Comparison of ENCODE assay signal across 13 cellular contexts in the genomic region with DNA sequence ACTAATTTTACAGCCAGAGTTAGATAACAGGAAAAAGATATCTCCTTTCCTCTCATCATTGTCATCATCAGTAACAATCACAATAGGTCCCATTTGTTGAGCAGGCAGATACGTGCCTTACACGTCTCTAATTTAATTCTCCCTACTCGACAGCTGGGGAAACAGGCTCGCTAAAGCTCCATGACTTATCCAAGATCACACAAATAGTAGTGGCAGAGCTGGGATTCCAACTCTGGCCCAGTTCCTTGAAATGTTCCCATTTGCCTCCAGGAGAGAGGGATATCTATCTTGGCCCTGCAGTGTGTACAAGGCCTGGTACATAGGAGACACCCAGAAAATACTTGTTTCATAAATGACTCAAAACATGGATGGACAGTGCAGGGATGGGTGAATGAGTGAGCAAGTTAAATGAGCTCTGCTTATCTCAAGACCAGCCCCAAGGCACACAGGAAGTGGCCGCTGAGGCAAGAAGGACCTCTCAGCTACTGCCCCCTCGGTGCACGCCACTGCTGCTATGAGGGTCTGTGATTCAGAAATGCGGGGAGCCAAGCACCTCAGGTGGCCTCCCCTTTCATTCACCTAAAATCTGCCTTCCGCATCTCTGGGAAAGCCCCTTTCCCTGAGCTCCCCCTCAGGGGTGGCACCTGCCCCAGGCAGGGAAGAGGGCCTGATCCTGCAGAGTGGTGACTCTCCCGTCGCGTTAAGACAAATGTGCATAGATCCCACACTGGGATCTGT. TPM values are rescaled to one million over a fixed set of nuclear protein-coding genes. Genes with fewer than 3 reads are reported as not detected.
DNase-seq lines count a peak whose midpoint lies in the region; ATAC-seq, FAIRE-seq and TF ChIP-seq lines count a peak whose summit lies in the region.
"Had no signal": no experiment of that assay in that cellular context is flagged by ENCODE, and none has a peak within 500 bp of the region (broad histone marks: within the 10 kb centered on the region; RNA-seq: fewer than 3 reads in every experiment).

No MANE protein-coding gene starts in this region.

- no peak for FAIRE-seq in D721Med (lab: Jason Lieb, UNC)

- DNase-seq in A172 (ENCODE audit: low spot score), result peak; percentile 73
- no peak for DNase-seq in mesothelial cell of epicardium (ENCODE audit: low spot score in 2 of 2, unreplicated experiment in 2 of 2)
- no peak for DNase-seq in T-helper 2 cell
- no peak for DNase-seq in D721Med (ENCODE audit: insufficient read length, low spot score)
- DNase-seq in activated CD4-positive, CD25-positive, alpha-beta regulatory T cell (lab: John Stamatoyannopoulos, UW), result no peak
- DNase-seq: activated CD4-positive, alpha-beta T cell treated with anti-CD3 and anti-CD28 coated beads for 1 hour; activated effector memory CD4-positive, alpha-beta T cell treated with Interleukin-2 at 50 U/mL for 16 hours; Kasumi-1; SHP77 treated with DMSO at 0.1 percent for 48 hours had no signal

- in situ Hi-C loops in GM18951 (cut with MboI; ENCODE audit: low sequenced_read_pairs, unreplicated experiment), result no loop called here

- peak; percentile 25 for ATAC-seq in activated T-helper 17 cell treated with anti-CD3 and anti-CD28 coated beads, Interleukin-2, amount 50 U/mL, for 72 hours (replicated peaks)
- no peak for ATAC-seq in GM21526 (IDR thresholded peaks at IDR 0.05; ENCODE audit: low FRiP score, unreplicated experiment)
- ATAC-seq: left lobe of liver had no signal

- no peaks in the 10 kb centered on the region for H3K9me3 Mint-ChIP-seq in activated T-helper 17 cell treated with anti-CD3 and anti-CD28 coated beads, Interleukin-2, amount 50 U/mL, for 72 hours
- no peaks in the 10 kb centered on the region for H3K9me3 Mint-ChIP-seq in mesothelial cell of epicardium

- H3K4me1 Mint-ChIP-seq in activated T-helper 17 cell treated with anti-CD3 and anti-CD28 coated beads, Interleukin-2, amount 50 U/mL, for 72 hours, result peaks cover 34% of the 10 kb centered on the region
- peaks cover 51% of the 10 kb centered on the region for H3K4me1 Mint-ChIP-seq in mesothelial cell of epicardium

- peaks cover 52% of the 10 kb centered on the region for H3K27me3 Mint-ChIP-seq in activated T-helper 17 cell treated with anti-CD3 and anti-CD28 coated beads, Interleukin-2, amount 50 U/mL, for 72 hours
- peaks cover 82% of the 10 kb centered on the region for H3K27me3 Mint-ChIP-seq in mesothelial cell of epicardium (ENCODE audit: low read depth)

- TF ChIP-seq POLR2A in GM18951 (IDR thresholded peaks at IDR 0.05; ENCODE audit: extremely low read depth, insufficient read depth, insufficient read length), result peak; percentile 50

- H3K4me3 Mint-ChIP-seq in activated T-helper 17 cell treated with anti-CD3 and anti-CD28 coated beads, Interleukin-2, amount 50 U/mL, for 72 hours, result no peak overlapping the region
- H3K4me3 Mint-ChIP-seq in mesothelial cell of epicardium, result peak overlapping the region; percentile 24

- no peaks in the 10 kb centered on the region for H3K36me3 Mint-ChIP-seq in activated T-helper 17 cell treated with anti-CD3 and anti-CD28 coated beads, Interleukin-2, amount 50 U/mL, for 72 hours (ENCODE audit: low read depth)
- no peaks in the 10 kb centered on the region for H3K36me3 Mint-ChIP-seq in mesothelial cell of epicardium

- TF ChIP-seq CTCF in mesothelial cell of epicardium (IDR thresholded peaks at IDR 0.05; ENCODE audit: unreplicated experiment) (no peak), D721Med (IDR thresholded peaks at IDR 0.05; ENCODE audit: insufficient read depth, missing control alignments) (no peak)

- H3K27ac Mint-ChIP-seq in activated T-helper 17 cell treated with anti-CD3 and anti-CD28 coated beads, Interleukin-2, amount 50 U/mL, for 72 hours, result peak overlapping the region; percentile 37
- H3K27ac Mint-ChIP-seq in mesothelial cell of epicardium, result no peak overlapping the region

RNA-seq across cellular contexts. Expression of gene KCNN3, which starts 3.7 kb away (rescaled TPM):
- 0.10 and 0.36 TPM in 2 replicates for total RNA-seq in A172 (2014; rRNA removed; shearing (Covaris generic))
- under 1 TPM; 0.11 to 0.37 TPM for total RNA-seq in activated T-helper 17 cell treated with anti-CD3 and anti-CD28 coated beads, Interleukin-2, amount 50 U/mL, for 72 hours
- total RNA-seq in mesothelial cell of epicardium, result 1.2 to 1.5 TPM (median 1.3 TPM) in 3 replicates
